In the genomic region with DNA sequence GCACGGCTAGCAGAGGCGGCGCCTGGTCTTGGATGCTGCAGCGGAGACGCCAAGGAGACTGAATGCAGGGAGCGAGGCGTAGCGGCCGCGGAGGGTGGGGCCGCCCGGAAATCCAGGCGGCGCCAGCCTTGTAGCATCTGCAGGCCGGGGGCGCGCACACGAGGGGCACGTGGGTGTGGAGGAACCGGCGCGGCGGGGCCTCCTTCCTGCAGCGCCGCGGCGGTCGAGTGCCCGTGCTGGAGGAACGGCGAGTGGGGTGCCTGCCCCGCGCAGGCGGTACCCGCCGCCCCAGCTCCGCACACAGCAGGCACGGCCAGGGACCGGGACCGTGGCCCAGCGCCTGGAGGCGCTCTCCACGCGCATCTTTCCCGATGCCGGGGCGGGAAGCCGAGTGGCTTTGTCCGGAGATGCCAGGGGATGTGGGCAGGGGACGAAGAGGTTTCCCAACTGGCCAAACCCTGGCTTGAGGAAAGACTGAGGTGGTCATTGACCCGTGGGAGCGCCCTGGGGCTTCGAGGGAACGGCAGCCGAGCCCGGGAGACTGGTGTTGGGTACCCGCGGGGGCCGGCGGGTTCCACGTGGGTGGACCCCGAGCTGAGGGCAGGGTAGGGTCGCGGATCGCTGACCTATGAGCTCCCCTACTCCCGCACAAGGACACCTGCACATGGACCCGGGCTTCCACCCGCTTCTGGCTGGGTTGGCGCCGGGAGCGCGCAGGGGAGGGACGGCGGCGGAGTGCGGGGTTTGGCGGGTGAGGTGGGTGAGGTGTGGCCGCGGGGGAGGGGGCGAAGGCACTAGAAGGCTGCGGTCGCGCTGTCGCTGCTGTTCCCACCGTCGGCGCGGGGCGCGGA, we compare ENCODE assay signal across 8 cellular contexts.
DNase-seq lines count a peak whose midpoint lies in the region; ATAC-seq lines count a peak whose summit lies in the region.

No MANE protein-coding gene starts in this region.

- no peaks in the 10 kb centered on the region for H3K36me3 ChIP-seq in thymus (ENCODE audit: control insufficient read depth, insufficient read depth)

- peaks cover 74% of the 10 kb centered on the region for H3K27me3 ChIP-seq in thymus (ENCODE audit: control insufficient read depth, insufficient read depth)

- peaks cover 20 to 47% of the 10 kb centered on the region in 2 donors for H3K36me3 Mint-ChIP-seq in activated naive CD4-positive, alpha-beta T cell treated with anti-CD3 and anti-CD28 coated beads, Interleukin-2, amount 50 U/mL, for 72 hours

- WGBS in thymus = 1% methylated on average over 90 of the region's 90 CpGs

- DNase-seq in activated T-cell treated with anti-CD3 and anti-CD28 coated beads, Interleukin-2, amount 50 U/mL, for 1 hour = peak; percentile 24
- DNase-seq in activated T-cell treated with anti-CD3 and anti-CD28 coated beads for 4 hours = no peak
- peak; percentile 48 for DNase-seq in NCI-H1105 (lab: John Stamatoyannopoulos, UW)
- DNase-seq in activated naive CD4-positive, alpha-beta T cell treated with anti-CD3 and anti-CD28 coated beads, Interleukin-2, amount 50 U/mL, for 72 hours (ENCODE audit: low spot score in 2 of 2) = peak in 1 of 2 donors; percentile 25
- peak; percentile 76 for DNase-seq in islet precursor cell
- DNase-seq in T1000 (lab: John Stamatoyannopoulos, UW) = no peak

- no peak overlapping the region for H3K27ac ChIP-seq in thymus (ENCODE audit: low read depth)

- H3K4me3 ChIP-seq in thymus (ENCODE audit: low read length) = peak overlapping the region; percentile 52

- ATAC-seq in activated naive CD4-positive, alpha-beta T cell treated with anti-CD3 and anti-CD28 coated beads, Interleukin-2, amount 50 U/mL, for 72 hours = peak; percentile 46 to 65
- ATAC-seq in HG03571 (IDR thresholded peaks at IDR 0.05; ENCODE audit: unreplicated experiment) = no peak

- H3K27ac Mint-ChIP-seq in activated naive CD4-positive, alpha-beta T cell treated with anti-CD3 and anti-CD28 coated beads, Interleukin-2, amount 50 U/mL, for 72 hours = no peak overlapping the region

- peaks cover 20% of the 10 kb centered on the region for H3K4me1 ChIP-seq in thymus (ENCODE audit: control insufficient read depth, insufficient read depth, low read length)

- H3K9me3 ChIP-seq in thymus (ENCODE audit: control insufficient read depth) = peaks cover 4% of the 10 kb centered on the region

- peaks cover 6 to 9% of the 10 kb centered on the region in 2 donors for H3K9me3 Mint-ChIP-seq in activated naive CD4-positive, alpha-beta T cell treated with anti-CD3 and anti-CD28 coated beads, Interleukin-2, amount 50 U/mL, for 72 hours

Comparison
In these comparisons a context has a peak if more than half of its experiments do, and no peak if none do; other contexts are left out.
1. DNase-seq: peak in activated T-cell treated with anti-CD3 and anti-CD28 coated beads, Interleukin-2, amount 50 U/mL, for 1 hour (single experiment), NCI-H1105 (single experiment) and islet precursor cell (single experiment); none in activated T-cell treated with anti-CD3 and anti-CD28 coated beads for 4 hours (single experiment) and T1000 (single experiment).